ENCODE assay signal across 11 cellular contexts in genomic region chr3:42099020-42099765, GRCh38. TPM values are rescaled to one million over a fixed set of nuclear protein-coding genes. Genes with fewer than 3 reads are reported as not detected.
DNase-seq lines count a peak whose midpoint lies in the region; ATAC-seq and TF ChIP-seq lines count a peak whose summit lies in the region.
"Had no signal": no experiment of that assay in that cellular context is flagged by ENCODE, and none has a peak within 500 bp of the region (broad histone marks: within the 10 kb centered on the region; RNA-seq: fewer than 3 reads in every experiment).

No MANE protein-coding gene starts in this region.

- H3K27me3 ChIP-seq in vagina: no peaks in the 10 kb centered on the region

- TF ChIP-seq POLR2A in vagina (IDR thresholded peaks at IDR 0.05): no peak

- no peaks in the 10 kb centered on the region for H3K9me3 ChIP-seq in vagina

- intact Hi-C loops in cardiac septum (cut with DNase I): loop anchor here (1.0 to 5.0 kb wide), 4 partner anchors 37 to 205 kb away; no protein-coding TSS in a partner anchor
- intact Hi-C loops in Right ventricle myocardium superior (cut with DNase I): loop anchor here (2.0 kb wide), 1 partner anchor 84 kb away; no protein-coding TSS in a partner anchor
- intact Hi-C loops in vagina (cut with DNase I): loop anchor here (5.0 kb wide), 1 partner anchor 87 kb away; no protein-coding TSS in a partner anchor

- TF ChIP-seq CTCF in chondrocyte (IDR thresholded peaks at IDR 0.05) (no peak), nephron (IDR thresholded peaks at IDR 0.05; ENCODE audit: unreplicated experiment in 3 of 3) (no peak), vagina (IDR thresholded peaks at IDR 0.05) (no peak), GM10266 (IDR thresholded peaks at IDR 0.05; ENCODE audit: control insufficient read depth, insufficient read depth, low read depth, missing control alignments) (no peak)

- H3K36me3 ChIP-seq in vagina: peaks cover 0 to 5% of the 10 kb centered on the region in 2 donors

- H3K9me3 Mint-ChIP-seq in chondrocyte (ENCODE audit: low read depth) (no peaks in the 10 kb centered on the region), nephron (peaks cover 2% of the 10 kb centered on the region)
- H3K9me3 Mint-ChIP-seq: activated naive CD4-positive, alpha-beta T cell treated with anti-CD3 and anti-CD28 coated beads, Interleukin-2, amount 10 ng/mL, durations not matched to agents 7 days and 5 days had no signal

- no peaks in the 10 kb centered on the region for H3K27me3 Mint-ChIP-seq in chondrocyte (ENCODE audit: low read depth)
- no peaks in the 10 kb centered on the region for H3K27me3 Mint-ChIP-seq in nephron (ENCODE audit: low read depth)
- H3K27me3 Mint-ChIP-seq: activated naive CD4-positive, alpha-beta T cell treated with anti-CD3 and anti-CD28 coated beads, Interleukin-2, amount 10 ng/mL, durations not matched to agents 7 days and 5 days had no signal

- H3K27ac Mint-ChIP-seq in chondrocyte (ENCODE audit: unreplicated experiment) (peak overlapping the region; percentile 66), nephron (peak overlapping the region; percentile 23 to 50 (median 24))
- H3K27ac Mint-ChIP-seq: activated naive CD4-positive, alpha-beta T cell treated with anti-CD3 and anti-CD28 coated beads, Interleukin-2, amount 10 ng/mL, durations not matched to agents 7 days and 5 days had no signal

- H3K4me3 Mint-ChIP-seq in chondrocyte (ENCODE audit: unreplicated experiment): no peak overlapping the region
- no peak overlapping the region for H3K4me3 Mint-ChIP-seq in nephron
- H3K4me3 Mint-ChIP-seq: activated naive CD4-positive, alpha-beta T cell treated with anti-CD3 and anti-CD28 coated beads, Interleukin-2, amount 10 ng/mL, durations not matched to agents 7 days and 5 days had no signal

- H3K27ac ChIP-seq in vagina: peak overlapping the region; percentile 22

- H3K4me1 Mint-ChIP-seq in chondrocyte (ENCODE audit: low read depth) (peaks cover 65% of the 10 kb centered on the region), nephron (peaks cover 38% of the 10 kb centered on the region)
- H3K4me1 Mint-ChIP-seq: activated naive CD4-positive, alpha-beta T cell treated with anti-CD3 and anti-CD28 coated beads, Interleukin-2, amount 10 ng/mL, durations not matched to agents 7 days and 5 days had no signal

- DNase-seq in cardiac septum (ENCODE audit: low spot score) (peak; percentile 70), Right ventricle myocardium superior (no peak), chondrocyte (ENCODE audit: low spot score) (no peak), vagina (ENCODE audit: extremely low spot score in 2 of 2) (no peak), NCI-H187 (lab: John Stamatoyannopoulos, UW) (no peak), GM10266 (ENCODE audit: extremely low spot score) (no peak), RKO (ENCODE audit: low spot score) (no peak)
- DNase-seq: cortex of kidney had no signal

- H3K4me1 ChIP-seq in vagina: peaks cover 69% of the 10 kb centered on the region

- H3K36me3 Mint-ChIP-seq in chondrocyte (ENCODE audit: low read depth) (no peaks in the 10 kb centered on the region), nephron (ENCODE audit: low read depth) (peaks cover 19% of the 10 kb centered on the region)

- H3K4me3 ChIP-seq in vagina: no peak overlapping the region
- H3K4me3 ChIP-seq: skin epidermis had no signal

- no peak for ATAC-seq in Right ventricle myocardium superior (ENCODE audit: poor library complexity)

RNA-seq across cellular contexts. Expression of gene TRAK1, which starts 8.0 kb away (rescaled TPM):
- total RNA-seq in cardiac septum (246 TPM), Right ventricle myocardium superior (273 TPM), chondrocyte (38.1 to 53.7 TPM (median 51.2 TPM) in 3 replicates), vagina (36.8 TPM)
